In the genomic region with DNA sequence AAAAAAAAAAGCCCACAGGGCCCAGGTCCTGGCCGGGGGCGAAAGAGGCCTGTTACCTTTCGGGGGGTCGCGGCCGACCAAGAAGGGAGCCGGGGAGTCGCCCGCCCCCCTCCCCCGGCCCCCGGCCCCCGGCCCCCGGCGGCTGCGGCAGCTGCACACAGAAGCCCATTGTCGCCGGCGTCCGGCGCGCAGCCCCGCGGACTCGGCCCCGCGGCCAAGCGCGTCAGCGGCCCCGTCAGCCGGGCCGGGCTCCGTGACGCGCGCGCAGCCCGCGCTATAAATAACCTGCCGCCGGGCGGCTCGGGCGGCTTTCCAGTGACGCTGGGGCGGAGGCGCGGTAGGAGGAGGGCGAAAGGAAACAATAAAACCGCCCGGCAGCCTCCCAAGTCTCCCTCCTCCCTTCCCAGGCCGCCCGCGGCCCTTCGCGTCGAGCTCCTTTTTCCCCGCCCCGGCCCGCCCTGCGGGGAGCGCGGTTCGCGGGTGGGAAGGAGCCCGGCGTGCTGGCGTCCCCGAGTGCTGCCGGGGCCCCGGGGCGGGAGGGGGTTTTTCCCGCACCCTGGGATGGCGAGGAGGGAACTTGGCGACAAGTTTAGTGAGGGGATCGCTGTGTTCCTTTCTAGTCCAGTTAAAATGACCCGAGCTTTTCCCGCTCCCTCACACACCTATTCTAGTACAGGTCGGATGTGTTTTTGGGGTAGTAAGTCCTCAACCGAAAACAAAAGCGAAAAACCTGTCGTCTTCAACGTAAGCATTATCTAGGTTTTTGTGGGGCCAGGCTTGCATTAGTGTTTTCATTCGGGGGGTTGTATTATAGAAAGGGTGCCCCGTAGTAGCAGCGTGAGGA, we compare ENCODE assay signal across 8 cellular contexts. TPM values are rescaled to one million over a fixed set of nuclear protein-coding genes. Genes with fewer than 3 reads are reported as not detected.
A peak's percentile ranks its signal among the peaks of the same experiment; 100 is the strongest.
DNase-seq lines count a peak whose midpoint lies in the region; ATAC-seq and TF ChIP-seq lines count a peak whose summit lies in the region.

No MANE protein-coding gene starts in this region.

- H3K27ac Mint-ChIP-seq in activated naive CD8-positive, alpha-beta T cell = peak overlapping the region; percentile 99

- H2AFZ ChIP-seq in HCT116 (ENCODE audit: low read depth, low read length, poor library complexity, severe bottlenecking) = no peak overlapping the region

- WGBS in ovary, 3 donors = 1 to 2% (median 2%) methylated on average over 54 to 86 of the region's 86 CpGs

- H3K4me1 Mint-ChIP-seq in activated naive CD8-positive, alpha-beta T cell (ENCODE audit: low read depth) = peaks cover 54% of the 10 kb centered on the region

- POLR2A ChIA-PET in HCT116 (lab: Charles Lee) = interaction anchor here (0.7 to 2.3 kb wide), 9 partner anchors 8 to 243 kb away, joined by 3 to 15 read pairs (median 3); partner anchors contain the start of gene NR4A2

- peaks cover 60 to 86% of the 10 kb centered on the region in 2 experiments for H3K4me1 ChIP-seq in HCT116 (ENCODE audit: control insufficient read depth in 1 of 2, insufficient read depth in 2 of 2, low read length in 2 of 2)
- H3K4me1 ChIP-seq in ovary (ENCODE audit: insufficient read depth) = no peaks in the 10 kb centered on the region
- peaks cover 18 to 37% of the 10 kb centered on the region in 2 donors for H3K4me1 ChIP-seq in thoracic aorta (ENCODE audit: control insufficient read depth in 1 of 2, low read depth in 2 of 2)

- H3K4me3 ChIP-seq in HCT116 (replicated peaks in 1 of 2; ENCODE audit: low read depth in 1 of 2, low read length in 2 of 2) (peak overlapping the region; percentile 71 to 77), MG63 (peak overlapping the region; percentile 99), ovary (peak overlapping the region; percentile 79), thoracic aorta (peak overlapping the region; percentile 100)

- H3K27ac ChIP-seq in HCT116 (ENCODE audit: low read depth, low read length) = peak overlapping the region; percentile 99
- peak overlapping the region; percentile 99 to 100 for H3K27ac ChIP-seq in ovary
- H3K27ac ChIP-seq in thoracic aorta = peak overlapping the region; percentile 100

- peaks cover 2% of the 10 kb centered on the region for H3K36me3 Mint-ChIP-seq in activated naive CD8-positive, alpha-beta T cell

- H3K9me3 ChIP-seq in HCT116 (ENCODE audit: control insufficient read depth in 1 of 2, insufficient read depth in 1 of 2, low read depth in 1 of 2, low read length in 2 of 2) (no peaks in the 10 kb centered on the region), MG63 (no peaks in the 10 kb centered on the region), ovary (no peaks in the 10 kb centered on the region), thoracic aorta (no peaks in the 10 kb centered on the region)

- H3K79me2 ChIP-seq in HCT116 (ENCODE audit: insufficient read depth, low read length) = peaks cover 17% of the 10 kb centered on the region

- CTCF ChIA-PET in HCT116 (lab: Charles Lee) = interaction anchor here (1.9 kb wide), 1 partner anchor 247 kb away, joined by 7 read pairs; no protein-coding TSS in a partner anchor

- H3K4me3 Mint-ChIP-seq in activated naive CD8-positive, alpha-beta T cell = peak overlapping the region; percentile 91

- BruUV-seq in HCT116 (replicated peaks; lab: Mats Ljungman, UMichigan) = no TSS peak

- no peaks in the 10 kb centered on the region for H4K20me1 ChIP-seq in HCT116 (ENCODE audit: insufficient read depth)

- no peaks in the 10 kb centered on the region for H3K27me3 Mint-ChIP-seq in activated naive CD8-positive, alpha-beta T cell

- peak overlapping the region; percentile 91 for H3K9ac ChIP-seq in HCT116 (ENCODE audit: low read length)

- DNase-seq in GM04504 (ENCODE audit: low read depth) = peak; percentile 89
- DNase-seq in HCT116 (ENCODE audit: low read depth, low spot score) = peak; percentile 84
- DNase-seq in MG63 = peak; percentile 95
- peak; percentile 78 to 97 (median 92) for DNase-seq in head of caudate nucleus
- DNase-seq in ovary = peak; percentile 97 to 98 (median 98)
- peak; percentile 80 for DNase-seq in thoracic aorta (ENCODE audit: low spot score)

- no peak for TF ChIP-seq CTCF in HCT116 (IDR thresholded peaks at IDR 0.05 in 2 of 3, conservative IDR thresholded peaks at IDR 0.05 in 1 of 3; ENCODE audit: borderline replicate concordance in 1 of 3, insufficient read depth in 1 of 3, low read depth in 2 of 3, low read length in 2 of 3)
- TF ChIP-seq CTCF in ovary (IDR thresholded peaks at IDR 0.05) = no peak
- no peak for TF ChIP-seq CTCF in thoracic aorta (IDR thresholded peaks at IDR 0.05)

- H3K27me3 ChIP-seq in HCT116 (ENCODE audit: insufficient read depth, low read length) (no peaks in the 10 kb centered on the region), MG63 (no peaks in the 10 kb centered on the region), ovary (no peaks in the 10 kb centered on the region), thoracic aorta (replicated peaks; ENCODE audit: insufficient read depth) (no peaks in the 10 kb centered on the region)

- TF ChIP-seq EP300 in ovary (IDR thresholded peaks at IDR 0.05) = peak; percentile 40

- RAD21 ChIA-PET in HCT116 (lab: Charles Lee; ENCODE audit: low non-redundant PET in 1 of 2, low total read pairs in 2 of 2, uncharacterized antibody in 2 of 2, unreplicated experiment in 2 of 2) = interaction anchor here (1.3 to 1.4 kb wide), 2 partner anchors 9 to 58 kb away, joined by 3 to 5 read pairs; no protein-coding TSS in a partner anchor

- H3K4me2 ChIP-seq in HCT116 (ENCODE audit: low read length) = peak overlapping the region; percentile 85

- no peak for TF ChIP-seq POLR2A in HCT116 (IDR thresholded peaks at IDR 0.05; ENCODE audit: borderline replicate concordance, extremely low read depth, insufficient read depth, insufficient read length)
- TF ChIP-seq POLR2A in ovary (IDR thresholded peaks at IDR 0.05) = peak; percentile 80

- H3K36me3 ChIP-seq in HCT116 (ENCODE audit: control insufficient read depth in 1 of 2, insufficient read depth in 2 of 2, low read length in 2 of 2) (no peaks in the 10 kb centered on the region), MG63 (no peaks in the 10 kb centered on the region), ovary (no peaks in the 10 kb centered on the region), thoracic aorta (no peaks in the 10 kb centered on the region)

- no peaks in the 10 kb centered on the region for H3K9me2 ChIP-seq in HCT116 (ENCODE audit: insufficient read depth)

- TF ChIP-seq RAD21 in HCT116 (IDR thresholded peaks at IDR 0.05; ENCODE audit: low read depth) = no peak

- no peaks in the 10 kb centered on the region for H3K9me3 Mint-ChIP-seq in activated naive CD8-positive, alpha-beta T cell (ENCODE audit: low read depth)

- intact Hi-C loops in HCT116 (cut with micrococcal nuclease) = no loop called here
- intact Hi-C loops in head of caudate nucleus (cut with DNase I) = loop anchor here (2.0 to 5.0 kb wide), 2 partner anchors 58 to 610 kb away; no protein-coding TSS in a partner anchor
- intact Hi-C loops in ovary (cut with DNase I) = loop anchor here in 3 of 4 donors (2.0 to 5.0 kb wide), 3 partner anchors 58 to 95 kb away; partner anchors contain the start of gene GPD2 (in 1 of the 3)

- ATAC-seq in HCT116 (peak; percentile 64), SK-N-SH treated with all-trans-retinoic acid at 6 μM for 48 hours (peak; percentile 76), thoracic aorta (ENCODE audit: insufficient number of reproducible peaks, low FRiP score, low read depth) (peak; percentile 84)

TF ChIP-seq in HCT116, 20 proteins besides CTCF, POLR2A, EP300 and RAD21 (continues in another document):
- TF ChIP-seq ZFX (IDR thresholded peaks at IDR 0.05) = peak; percentile 59
- no peak for TF ChIP-seq YY1 (IDR thresholded peaks at IDR 0.05; ENCODE audit: extremely low read depth, insufficient replicate concordance, low read depth, low read length)
- no peak for TF ChIP-seq JUND (IDR thresholded peaks at IDR 0.05)
- TF ChIP-seq EZH2phosphoT487 (IDR thresholded peaks at IDR 0.05; ENCODE audit: borderline replicate concordance) = no peak
- TF ChIP-seq, protein P1, sequence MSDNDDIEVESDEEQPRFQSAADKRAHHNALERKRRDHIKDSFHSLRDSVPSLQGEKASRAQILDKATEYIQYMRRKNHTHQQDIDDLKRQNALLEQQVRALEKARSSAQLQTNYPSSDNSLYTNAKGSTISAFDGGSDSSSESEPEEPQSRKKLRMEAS (IDR thresholded peaks at IDR 0.05) = no peak
- no peak for TF ChIP-seq ZNF274 (IDR thresholded peaks at IDR 0.05; ENCODE audit: low read depth, low read length)

TF ChIP-seq in SK-N-SH treated with all-trans-retinoic acid at 6 μM for 48 hours, 23 proteins besides CTCF, POLR2A, EP300 and RAD21:
- peak; percentile 62; the same call in 1 of the 2 replicates for TF ChIP-seq ZC3H10 (CRISPR knock-in tag; IDR thresholded peaks at IDR 0.05)
- no peak for TF ChIP-seq BACH2 (CRISPR knock-in tag; IDR thresholded peaks at IDR 0.05; ENCODE audit: borderline replicate concordance)

RNA-seq across cellular contexts. Expression of gene NR4A2, which starts 10.0 kb away (rescaled TPM):
- 17.9 TPM for total RNA-seq in HCT116 (2021; ENCODE audit: unreplicated experiment)
- polyA plus RNA-seq in HCT116 (2012) = 27.2 and 107 TPM in 2 replicates
- not detected in 2 replicates for total RNA-seq in MG63 (2014; rRNA removed; shearing (Covaris generic); ENCODE audit: low replicate concordance)
- 100 to 1,000 TPM in 2 of 7 donors, 10 to 100 TPM in 5; 12.2 to 259 (median 45.9) TPM for total RNA-seq in ovary
- 1 to 10 TPM; 4.4 to 8.0 TPM for polyA plus RNA-seq in ovary
- total RNA-seq in thoracic aorta = 10 to 100 TPM in 1 of 2 donors, 1 to 10 TPM in 1; 4.4 to 11.5 TPM

Comparison
In these comparisons a context has a peak if more than half of its experiments do, and no peak if none do; other contexts are left out.
1. Peak in every context shown above with its lines: DNase-seq, ATAC-seq, H3K4me3 ChIP-seq and H3K27ac ChIP-seq.